In genomic region chr20:63835031-63835858, GRCh38 we compare ENCODE assay signal across 8 cellular contexts. TPM values are rescaled to one million over a fixed set of nuclear protein-coding genes. Genes with fewer than 3 reads are reported as not detected.
DNase-seq lines count a peak whose midpoint lies in the region; ATAC-seq and TF ChIP-seq lines count a peak whose summit lies in the region.

No MANE protein-coding gene starts in this region.

- TF ChIP-seq CTCF in cardiac fibroblast (IDR thresholded peaks at IDR 0.05; ENCODE audit: low read depth, low read length): no peak

- H3K4me3 ChIP-seq in GM23248: no peak overlapping the region
- H3K4me3 ChIP-seq in cardiac fibroblast (replicated peaks in 1 of 2; ENCODE audit: low read depth in 2 of 2, low read length in 2 of 2): no peak overlapping the region

- in situ Hi-C loops in GM23248 (cut with MboI): no loop called here

- H3K9me3 Mint-ChIP-seq in activated T-cell treated with anti-CD3 and anti-CD28 coated beads, Interleukin-2, amount 50 U/mL, for 72 hours: no peaks in the 10 kb centered on the region

- no peaks in the 10 kb centered on the region for H3K36me3 Mint-ChIP-seq in activated T-cell treated with anti-CD3 and anti-CD28 coated beads, Interleukin-2, amount 50 U/mL, for 72 hours (ENCODE audit: insufficient read depth in 2 of 2)

- H3K27me3 ChIP-seq in GM23248 (replicated peaks; ENCODE audit: insufficient read depth): no peaks in the 10 kb centered on the region

- H3K9me3 ChIP-seq in GM23248 (ENCODE audit: low read depth): no peaks in the 10 kb centered on the region

- no peak overlapping the region for H3K9ac ChIP-seq in GM23248

- H3F3A ChIP-seq in GM23248 (ENCODE audit: insufficient read depth): no peaks in the 10 kb centered on the region

- H3K36me3 ChIP-seq in GM23248 (ENCODE audit: low read depth): no peaks in the 10 kb centered on the region

- H3K27me3 Mint-ChIP-seq in activated T-cell treated with anti-CD3 and anti-CD28 coated beads, Interleukin-2, amount 50 U/mL, for 72 hours (ENCODE audit: low read depth): peaks cover 23% of the 10 kb centered on the region

- peaks cover 8% of the 10 kb centered on the region for H3K4me1 Mint-ChIP-seq in activated T-cell treated with anti-CD3 and anti-CD28 coated beads, Interleukin-2, amount 50 U/mL, for 72 hours (ENCODE audit: low read depth)

- H3K79me2 ChIP-seq in GM23248 (ENCODE audit: insufficient read depth): no peaks in the 10 kb centered on the region

- H3K27ac ChIP-seq in GM23248: no peak overlapping the region

- H3K4me3 Mint-ChIP-seq in activated T-cell treated with anti-CD3 and anti-CD28 coated beads, Interleukin-2, amount 50 U/mL, for 72 hours: no peak overlapping the region

- 14 to 17% methylated on average over 12 to 21 of the region's 21 CpGs for WGBS in GM23248 (ENCODE audit: low coverage in 1 of 2, low lambda C conversion rate in 2 of 2, missing lambda C conversion rate in 2 of 2), 2 experiments

- no peak for ATAC-seq in activated T-cell treated with anti-CD3 and anti-CD28 coated beads, Interleukin-2, amount 50 U/mL, for 72 hours (replicated peaks in 1 of 2)
- ATAC-seq in HG03521 (IDR thresholded peaks at IDR 0.05; ENCODE audit: unreplicated experiment) (no peak), HG03457 (IDR thresholded peaks at IDR 0.05; ENCODE audit: unreplicated experiment) (no peak)

- H3K9me2 ChIP-seq in GM23248 (ENCODE audit: insufficient read depth): no peaks in the 10 kb centered on the region

- H3K4me1 ChIP-seq in GM23248 (ENCODE audit: insufficient read depth): peaks cover 6% of the 10 kb centered on the region

- H3K4me2 ChIP-seq in GM23248 (ENCODE audit: unreplicated experiment): no peak overlapping the region

- H2AFZ ChIP-seq in GM23248: peak overlapping the region; percentile 72

- DNase-seq in GM23248 (peak; percentile 99), NCI-H510A (lab: John Stamatoyannopoulos, UW) (peak; percentile 87), cardiac fibroblast (ENCODE audit: low read depth in 2 of 2) (peak; percentile 97 to 99), iris pigment epithelial cell (ENCODE audit: low read depth) (peak; percentile 97), stromal cell of bone marrow (ENCODE audit: low read depth) (peak; percentile 89)
- DNase-seq in activated T-cell treated with anti-CD3 and anti-CD28 coated beads, Interleukin-2, amount 50 U/mL, for 72 hours: no peak

- no peak overlapping the region for H3K27ac Mint-ChIP-seq in activated T-cell treated with anti-CD3 and anti-CD28 coated beads, Interleukin-2, amount 50 U/mL, for 72 hours

- no peaks in the 10 kb centered on the region for H4K20me1 ChIP-seq in GM23248 (ENCODE audit: insufficient read depth)

RNA-seq across cellular contexts. Expression of gene ZBTB46, which starts 4.2 kb away (rescaled TPM):
- 1.9 and 3.9 TPM in 2 replicates for total RNA-seq in GM23248 (2014; rRNA removed; shearing (Covaris generic))
- 0.33 and 0.38 TPM in 2 replicates for polyA plus RNA-seq in GM23248 (2016; fragmentation: Nextera tagmentation; extraction: Ambion mirVana)
- 1 to 10 TPM; 2.7 to 8.2 TPM for total RNA-seq in activated T-cell treated with anti-CD3 and anti-CD28 coated beads, Interleukin-2, amount 50 U/mL, for 72 hours

RNA-seq across cellular contexts. Expression of gene ABHD16B, which starts 26.1 kb away (rescaled TPM):
- total RNA-seq in GM23248 (2014; rRNA removed; shearing (Covaris generic)): not detected in 2 replicates
- not detected in 2 replicates for polyA plus RNA-seq in GM23248 (2016; fragmentation: Nextera tagmentation; extraction: Ambion mirVana)
- under 1 TPM in 1 of 2 donors, not detected in 1; 0.22 TPM for total RNA-seq in activated T-cell treated with anti-CD3 and anti-CD28 coated beads, Interleukin-2, amount 50 U/mL, for 72 hours

RNA-seq across cellular contexts. Expression of gene TPD52L2, which starts 29.8 kb away (rescaled TPM):
- 198 and 214 TPM in 2 replicates for total RNA-seq in GM23248 (2014; rRNA removed; shearing (Covaris generic))
- polyA plus RNA-seq in GM23248 (2016; fragmentation: Nextera tagmentation; extraction: Ambion mirVana): 220 and 227 TPM in 2 replicates
- total RNA-seq in activated T-cell treated with anti-CD3 and anti-CD28 coated beads, Interleukin-2, amount 50 U/mL, for 72 hours: 10 to 100 TPM; 71.5 to 76.8 TPM

RNA-seq across cellular contexts. Expression of gene DNAJC5, which starts 59.7 kb away (rescaled TPM):
- total RNA-seq in GM23248 (2014; rRNA removed; shearing (Covaris generic)): 68.0 and 70.9 TPM in 2 replicates
- 22.4 and 24.9 TPM in 2 replicates for polyA plus RNA-seq in GM23248 (2016; fragmentation: Nextera tagmentation; extraction: Ambion mirVana)
- 10 to 100 TPM; 37.6 to 40.5 TPM for total RNA-seq in activated T-cell treated with anti-CD3 and anti-CD28 coated beads, Interleukin-2, amount 50 U/mL, for 72 hours

Comparison
In these comparisons a context has a peak if more than half of its experiments do, and no peak if none do; other contexts are left out.
1. DNase-seq: peak in GM23248 (single experiment), NCI-H510A (single experiment), cardiac fibroblast (2 of 2), iris pigment epithelial cell (single experiment) and stromal cell of bone marrow (single experiment); none in activated T-cell treated with anti-CD3 and anti-CD28 coated beads, Interleukin-2, amount 50 U/mL, for 72 hours (0 of 2).